1 cellular context compared by ENCODE assay signal in the genomic region with DNA sequence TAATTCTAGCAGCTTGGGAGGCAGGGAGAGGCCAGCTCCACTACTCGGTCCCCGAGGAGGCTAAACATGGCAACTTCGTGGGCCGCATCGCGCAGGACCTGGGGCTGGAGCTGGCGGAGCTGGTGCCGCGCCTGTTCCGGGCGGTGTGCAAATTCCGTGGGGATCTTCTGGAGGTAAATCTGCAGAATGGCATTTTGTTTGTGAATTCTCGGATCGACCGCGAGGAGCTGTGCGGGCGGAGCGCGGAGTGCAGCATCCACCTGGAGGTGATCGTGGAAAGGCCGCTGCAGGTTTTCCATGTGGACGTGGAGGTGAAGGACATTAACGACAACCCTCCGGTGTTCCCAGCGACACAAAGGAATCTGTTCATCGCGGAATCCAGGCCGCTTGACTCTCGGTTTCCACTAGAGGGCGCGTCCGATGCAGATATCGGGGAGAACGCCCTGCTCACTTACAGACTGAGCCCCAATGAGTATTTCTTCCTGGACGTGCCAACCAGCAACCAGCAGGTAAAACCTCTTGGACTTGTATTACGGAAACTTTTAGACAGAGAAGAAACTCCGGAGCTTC.
A peak's percentile ranks its signal among the peaks of the same experiment; 100 is the strongest.
TF ChIP-seq lines count a peak whose summit lies in the region.

No MANE protein-coding gene starts in this region.

TF ChIP-seq in HepG2, 621 proteins besides CTCF, POLR2A, EP300 and RAD21:
- 0 out of 2 replicates have a peak, but pooled peaks have one; percentile 2 for TF ChIP-seq ELF3 (CRISPR knock-in tag; IDR thresholded peaks at IDR 0.05)
- TF ChIP-seq, protein P1, sequence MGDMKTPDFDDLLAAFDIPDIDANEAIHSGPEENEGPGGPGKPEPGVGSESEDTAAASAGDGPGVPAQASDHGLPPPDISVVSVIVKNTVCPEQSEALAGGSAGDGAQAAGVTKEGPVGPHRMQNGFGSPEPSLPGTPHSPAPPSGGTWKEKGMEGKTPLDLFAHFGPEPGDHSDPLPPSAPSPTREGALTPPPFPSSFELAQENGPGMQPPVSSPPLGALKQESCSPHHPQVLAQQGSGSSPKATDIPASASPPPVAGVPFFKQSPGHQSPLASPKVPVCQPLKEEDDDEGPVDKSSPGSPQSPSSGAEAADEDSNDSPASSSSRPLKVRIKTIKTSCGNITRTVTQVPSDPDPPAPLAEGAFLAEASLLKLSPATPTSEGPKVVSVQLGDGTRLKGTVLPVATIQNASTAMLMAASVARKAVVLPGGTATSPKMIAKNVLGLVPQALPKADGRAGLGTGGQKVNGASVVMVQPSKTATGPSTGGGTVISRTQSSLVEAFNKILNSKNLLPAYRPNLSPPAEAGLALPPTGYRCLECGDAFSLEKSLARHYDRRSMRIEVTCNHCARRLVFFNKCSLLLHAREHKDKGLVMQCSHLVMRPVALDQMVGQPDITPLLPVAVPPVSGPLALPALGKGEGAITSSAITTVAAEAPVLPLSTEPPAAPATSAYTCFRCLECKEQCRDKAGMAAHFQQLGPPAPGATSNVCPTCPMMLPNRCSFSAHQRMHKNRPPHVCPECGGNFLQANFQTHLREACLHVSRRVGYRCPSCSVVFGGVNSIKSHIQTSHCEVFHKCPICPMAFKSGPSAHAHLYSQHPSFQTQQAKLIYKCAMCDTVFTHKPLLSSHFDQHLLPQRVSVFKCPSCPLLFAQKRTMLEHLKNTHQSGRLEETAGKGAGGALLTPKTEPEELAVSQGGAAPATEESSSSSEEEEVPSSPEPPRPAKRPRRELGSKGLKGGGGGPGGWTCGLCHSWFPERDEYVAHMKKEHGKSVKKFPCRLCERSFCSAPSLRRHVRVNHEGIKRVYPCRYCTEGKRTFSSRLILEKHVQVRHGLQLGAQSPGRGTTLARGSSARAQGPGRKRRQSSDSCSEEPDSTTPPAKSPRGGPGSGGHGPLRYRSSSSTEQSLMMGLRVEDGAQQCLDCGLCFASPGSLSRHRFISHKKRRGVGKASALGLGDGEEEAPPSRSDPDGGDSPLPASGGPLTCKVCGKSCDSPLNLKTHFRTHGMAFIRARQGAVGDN (CRISPR knock-in tag; IDR thresholded peaks at IDR 0.05) = peak; percentile 31; the same call in 1 of the 2 replicates
- TF ChIP-seq HNRNPLL (IDR thresholded peaks at IDR 0.05; ENCODE audit: low read depth, low read length, poor library complexity, severe bottlenecking) = peak; percentile 49
- TF ChIP-seq PHF8 (CRISPR knock-in tag; IDR thresholded peaks at IDR 0.05) = 0 out of 2 replicates have a peak, but pooled peaks have one; percentile 24
TF ChIP-seq in HepG2: peak in this region for 4; not testable (repeated sequence) for 617.
